ENCODE assay signal across 15 cellular contexts in the genomic region with DNA sequence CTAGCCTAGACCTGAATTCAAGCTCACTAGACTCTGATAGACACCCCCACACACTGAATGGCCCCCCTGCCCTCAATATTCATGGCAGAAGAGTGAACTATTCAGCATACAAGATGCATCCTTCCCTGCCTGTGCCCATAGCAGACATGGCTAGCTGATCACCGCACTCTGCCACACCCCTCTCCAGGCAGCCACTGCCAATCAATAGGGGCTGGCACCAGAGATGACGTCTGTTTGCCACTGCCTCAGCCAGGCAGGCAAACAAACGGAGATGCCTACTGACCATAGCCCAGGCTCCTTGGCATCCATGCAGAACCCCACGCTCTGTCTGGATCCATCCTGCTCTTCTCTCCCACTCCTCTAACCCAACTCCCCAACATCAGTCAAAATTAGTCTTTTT. TPM values are rescaled to one million over a fixed set of nuclear protein-coding genes. Genes with fewer than 3 reads are reported as not detected.
A peak's percentile ranks its signal among the peaks of the same experiment; 100 is the strongest.
DNase-seq lines count a peak whose midpoint lies in the region; ATAC-seq and TF ChIP-seq lines count a peak whose summit lies in the region.
"Had no signal": no experiment of that assay in that cellular context is flagged by ENCODE, and none has a peak within 500 bp of the region (broad histone marks: within the 10 kb centered on the region; RNA-seq: fewer than 3 reads in every experiment).

No MANE protein-coding gene starts in this region.

- H3K27me3 Mint-ChIP-seq in brain = no peaks in the 10 kb centered on the region

- H3K27ac Mint-ChIP-seq in brain = peak overlapping the region in 3 of 5 experiments; percentile 4 to 89 (median 42)

- H3K4me1 Mint-ChIP-seq in brain = peaks cover 19% of the 10 kb centered on the region

- H3K4me1 ChIP-seq in neuronal stem cell (ENCODE audit: control insufficient read depth in 2 of 2, insufficient read depth in 1 of 2, low read depth in 1 of 2, low read length in 2 of 2) = peaks cover 13 to 23% of the 10 kb centered on the region in 2 donors
- no peaks in the 10 kb centered on the region for H3K4me1 ChIP-seq in aorta (ENCODE audit: control insufficient read depth in 1 of 2, insufficient read depth in 2 of 2, low read length in 2 of 2)

- no peak overlapping the region for H4K91ac ChIP-seq in neuronal stem cell (ENCODE audit: low read depth, low read length, poor library complexity)

- no peak overlapping the region for H2BK15ac ChIP-seq in neuronal stem cell (ENCODE audit: low read length)

- H3K36me3 ChIP-seq in neuronal stem cell (replicated peaks in 1 of 2; ENCODE audit: control insufficient read depth in 2 of 2, insufficient read depth in 2 of 2, low read length in 2 of 2) = peaks cover 14 to 18% of the 10 kb centered on the region in 2 donors
- H3K36me3 ChIP-seq in aorta (ENCODE audit: control insufficient read depth in 1 of 2, insufficient read depth in 2 of 2, low read length in 1 of 2) = no peaks in the 10 kb centered on the region

- no peak overlapping the region for H4K8ac ChIP-seq in neuronal stem cell (ENCODE audit: low read depth, low read length)

- peak overlapping the region; percentile 7 for H3K18ac ChIP-seq in neuronal stem cell (ENCODE audit: low read length)

- H3K4ac ChIP-seq in neuronal stem cell (ENCODE audit: low read length) = no peak overlapping the region

- no peak overlapping the region for H3K23ac ChIP-seq in neuronal stem cell (ENCODE audit: low read depth, low read length, poor library complexity)

- no peak for TF ChIP-seq CTCF in brain (conservative IDR thresholded peaks at IDR 0.05)

- H3K79me1 ChIP-seq in neuronal stem cell (ENCODE audit: low read depth, low read length) = peaks cover 2% of the 10 kb centered on the region

- DNase-seq in NCI-H82 (lab: John Stamatoyannopoulos, UW) (peak; percentile 27), NCI-H82 treated with DMSO at 0.1 percent for 48 hours (lab: John Stamatoyannopoulos, UW; ENCODE audit: unreplicated experiment) (no peak), NCI-H2029 treated with DMSO at 0.1 percent for 48 hours (lab: John Stamatoyannopoulos, UW) (peak; percentile 41), neuronal stem cell (ENCODE audit: low spot score) (no peak), aorta (no peak), hepatic stellate cell (ENCODE audit: low spot score) (no peak), H4 (ENCODE audit: low spot score) (no peak)
- DNase-seq: GDM1, GOT3, NCI-H1436, occipital lobe had no signal

- ATAC-seq in aorta (ENCODE audit: low FRiP score) = no peak

- peaks cover 0 to 12% (median 3%) of the 10 kb centered on the region in 5 experiments for H3K9me3 Mint-ChIP-seq in brain

- H3K4me2 ChIP-seq in neuronal stem cell (ENCODE audit: insufficient read depth, low read length, poor library complexity, severe bottlenecking) = no peak overlapping the region

- no CpG with 5 or more reads among the region's 4 CpGs for WGBS in neuronal stem cell (ENCODE audit: extremely low coverage in 2 of 2, insufficient read length in 2 of 2, insufficient replicate concordance in 1 of 2), 2 donors
- 80 to 84% methylated on average over 4 of the region's 4 CpGs for WGBS in aorta, 2 donors

- H2BK120ac ChIP-seq in neuronal stem cell (ENCODE audit: low read depth, low read length) = no peak overlapping the region

- intact Hi-C loops in aorta (cut with DNase I) = no loop called here

- H2AFZ ChIP-seq in neuronal stem cell (ENCODE audit: low read length) = no peak overlapping the region

- no peak overlapping the region for H3K4me3 Mint-ChIP-seq in brain

- H2BK5ac ChIP-seq in neuronal stem cell (ENCODE audit: low read length) = no peak overlapping the region

- H3K36me3 Mint-ChIP-seq in brain = peaks cover 29% of the 10 kb centered on the region

- H3K27ac ChIP-seq in neuronal stem cell (replicated peaks; ENCODE audit: low read length) = no peak overlapping the region
- H3K27ac ChIP-seq in aorta (ENCODE audit: low read depth in 1 of 2, low read length in 2 of 2) = no peak overlapping the region
- H3K27ac ChIP-seq: epithelial cell of prostate, SK-N-MC, suprapubic skin had no signal

- H3K27me3 ChIP-seq in neuronal stem cell (ENCODE audit: control insufficient read depth in 3 of 3, insufficient read depth in 3 of 3, low read depth in 1 of 3, low read length in 3 of 3) (no peaks in the 10 kb centered on the region), aorta (ENCODE audit: control insufficient read depth in 1 of 2, insufficient read depth in 2 of 2, low read length in 1 of 2) (no peaks in the 10 kb centered on the region)
- H3K27me3 ChIP-seq: suprapubic skin had no signal

- no peak overlapping the region for H3K14ac ChIP-seq in neuronal stem cell (ENCODE audit: low read length)

- H2AK5ac ChIP-seq in neuronal stem cell (ENCODE audit: low read depth, low read length) = no peak overlapping the region

- no peak overlapping the region for H3K4me3 ChIP-seq in neuronal stem cell (ENCODE audit: low read length in 2 of 2)
- no peak overlapping the region for H3K4me3 ChIP-seq in aorta (ENCODE audit: low read length in 2 of 2)
- H3K4me3 ChIP-seq: SK-N-MC, suprapubic skin had no signal

- H2BK12ac ChIP-seq in neuronal stem cell (ENCODE audit: low read length) = no peak overlapping the region

- H3K9me3 ChIP-seq in neuronal stem cell (replicated peaks in 1 of 2; ENCODE audit: control insufficient read depth in 2 of 2, insufficient read depth in 1 of 2, low read depth in 1 of 2, low read length in 2 of 2) (peaks cover 5 to 7% of the 10 kb centered on the region in 2 donors), aorta (ENCODE audit: control insufficient read depth, low read length) (no peaks in the 10 kb centered on the region)
- H3K9me3 ChIP-seq: suprapubic skin had no signal

- no peak overlapping the region for H3K9ac ChIP-seq in neuronal stem cell (ENCODE audit: low read depth, low read length, poor library complexity)

RNA-seq across cellular contexts. Expression of a gene that starts 13.8 kb away (rescaled TPM):
- 6.0 TPM for polyA plus RNA-seq in brain (ENCODE audit: insufficient read depth, low read depth, low replicate concordance)
- 4.9 TPM for polyA plus RNA-seq in neuronal stem cell (2013, experiment 1 of 2)
- polyA plus RNA-seq in neuronal stem cell (2013, experiment 2 of 2) = 4.7 TPM
- 1 to 10 TPM; 1.0 to 9.8 TPM for total RNA-seq in aorta
- 10 to 100 TPM in 1 of 2 donors, 1 to 10 TPM in 1; 2.3 to 11.1 TPM for polyA plus RNA-seq in aorta
- 0.29 TPM in 1 of 2 replicates, not detected in the other for total RNA-seq in H4 (2014; rRNA removed; shearing (Covaris generic))

RNA-seq across cellular contexts. Expression of a gene that starts 42.6 kb away (rescaled TPM):
- polyA plus RNA-seq in brain (ENCODE audit: insufficient read depth, low read depth, low replicate concordance) (53.6 TPM), aorta (10 to 100 TPM in 1 of 2 donors, 1 to 10 TPM in 1; 2.5 to 17.8 TPM)
- 49.2 TPM for polyA plus RNA-seq in neuronal stem cell (2013, experiment 1 of 2)
- 45.0 TPM for polyA plus RNA-seq in neuronal stem cell (2013, experiment 2 of 2)
- 10 to 100 TPM; 20.6 to 25.6 TPM for total RNA-seq in aorta
- 33.7 and 35.8 TPM in 2 replicates for total RNA-seq in H4 (2014; rRNA removed; shearing (Covaris generic))

Comparison
In these comparisons a context has a peak if more than half of its experiments do, and no peak if none do; other contexts are left out.
1. DNase-seq: peak in NCI-H82 (single experiment) and NCI-H2029 treated with DMSO at 0.1 percent for 48 hours (single experiment); none in NCI-H82 treated with DMSO at 0.1 percent for 48 hours (single experiment), neuronal stem cell (single experiment), aorta (0 of 2), hepatic stellate cell (single experiment) and H4 (single experiment).